In genomic region chr16:86984975-86985655, GRCh38 we compare ENCODE assay signal across 20 cellular contexts.
DNase-seq lines count a peak whose midpoint lies in the region; ATAC-seq and TF ChIP-seq lines count a peak whose summit lies in the region.
"Had no signal": no experiment of that assay in that cellular context is flagged by ENCODE, and none has a peak within 500 bp of the region (broad histone marks: within the 10 kb centered on the region; RNA-seq: fewer than 3 reads in every experiment).

No MANE protein-coding gene starts in this region.

- TF ChIP-seq CTCF in WTC11 (IDR thresholded peaks at IDR 0.05) (no peak), right atrium auricular region (IDR thresholded peaks at IDR 0.05) (no peak), neural progenitor cell (IDR thresholded peaks at IDR 0.05) (no peak)

- H3K27ac Mint-ChIP-seq in WTC11, result no peak overlapping the region
- H3K27ac Mint-ChIP-seq in neural progenitor cell, result no peak overlapping the region
- H3K27ac Mint-ChIP-seq: memory B cell; T-helper 2 cell treated with Interferon-gamma antibody and Interleukin-4, amounts not matched to agents 5 μg/mL and 100 μg/mL, for 36 hours had no signal

- no peaks in the 10 kb centered on the region for H3K36me3 Mint-ChIP-seq in WTC11
- no peaks in the 10 kb centered on the region for H3K36me3 Mint-ChIP-seq in neural progenitor cell
- H3K36me3 Mint-ChIP-seq: memory B cell had no signal

- H3K4me2 ChIP-seq in neural progenitor cell (no peak overlapping the region), Karpas-422 (ENCODE audit: low read depth, low read length, poor library complexity, severe bottlenecking) (no peak overlapping the region)

- H3K4me1 Mint-ChIP-seq in WTC11 (peaks cover 8% of the 10 kb centered on the region), neural progenitor cell (peaks cover 13% of the 10 kb centered on the region)
- H3K4me1 Mint-ChIP-seq: memory B cell had no signal

- H2AFZ ChIP-seq in neural progenitor cell (replicated peaks) (no peak overlapping the region), Karpas-422 (ENCODE audit: low read length) (no peak overlapping the region)

- H3K4me3 Mint-ChIP-seq in WTC11 (no peak overlapping the region), neural progenitor cell (no peak overlapping the region)
- H3K4me3 Mint-ChIP-seq: memory B cell; T-helper 2 cell treated with Interferon-gamma antibody and Interleukin-4, amounts not matched to agents 5 μg/mL and 100 μg/mL, for 36 hours had no signal

- H3K36me3 ChIP-seq in right atrium auricular region (no peaks in the 10 kb centered on the region), neural progenitor cell (no peaks in the 10 kb centered on the region), Karpas-422 (ENCODE audit: insufficient read depth, low read length) (no peaks in the 10 kb centered on the region)
- H3K36me3 ChIP-seq: colonic mucosa, gastrocnemius medialis, stomach, vagina had no signal

- H3K79me2 ChIP-seq in neural progenitor cell (ENCODE audit: low read depth) (no peaks in the 10 kb centered on the region), Karpas-422 (ENCODE audit: low read length) (no peaks in the 10 kb centered on the region)

- ATAC-seq in WTC11 (peak; percentile 70), GM18861 (IDR thresholded peaks at IDR 0.05; ENCODE audit: unreplicated experiment) (no peak), GM19328 (IDR thresholded peaks at IDR 0.05; ENCODE audit: unreplicated experiment) (no peak)
- ATAC-seq: gastrocnemius medialis had no signal

- H4K20me1 ChIP-seq in neural progenitor cell (ENCODE audit: low read depth), result no peaks in the 10 kb centered on the region
- H4K20me1 ChIP-seq in Karpas-422 (ENCODE audit: insufficient read depth, low read depth, low read length), result no peaks in the 10 kb centered on the region

- H3K9me3 Mint-ChIP-seq in WTC11, result no peaks in the 10 kb centered on the region
- H3K9me3 Mint-ChIP-seq in neural progenitor cell, result peaks cover 2% of the 10 kb centered on the region
- H3K9me3 Mint-ChIP-seq: T-helper 2 cell treated with Interferon-gamma antibody and Interleukin-4, amounts not matched to agents 5 μg/mL and 100 μg/mL, for 36 hours had no signal

- H3K27me3 Mint-ChIP-seq in WTC11 (ENCODE audit: low read depth), result no peaks in the 10 kb centered on the region
- H3K27me3 Mint-ChIP-seq in neural progenitor cell (ENCODE audit: insufficient read depth, low read depth), result peaks cover 23% of the 10 kb centered on the region

- H3K4me1 ChIP-seq in right atrium auricular region, result peaks cover 0 to 14% of the 10 kb centered on the region in 2 donors
- peaks cover 17% of the 10 kb centered on the region for H3K4me1 ChIP-seq in neural progenitor cell
- no peaks in the 10 kb centered on the region for H3K4me1 ChIP-seq in Karpas-422 (ENCODE audit: low read length)
- H3K4me1 ChIP-seq: colonic mucosa, gastrocnemius medialis, stomach, vagina had no signal

- H3K9me3 ChIP-seq in right atrium auricular region (no peaks in the 10 kb centered on the region), neural progenitor cell (ENCODE audit: low read depth) (no peaks in the 10 kb centered on the region), Karpas-422 (ENCODE audit: low read length) (no peaks in the 10 kb centered on the region)
- H3K9me3 ChIP-seq: colonic mucosa, gastrocnemius medialis, stomach, vagina had no signal

- CTCF ChIA-PET in WTC11 (lab: Charles Lee), result interaction anchor here (0.7 to 1.7 kb wide), 5 partner anchors 32 to 111 kb away, joined by 3 to 9 read pairs (median 5); no protein-coding TSS in a partner anchor

- no peaks in the 10 kb centered on the region for H3K9me2 ChIP-seq in Karpas-422 (replicated peaks; ENCODE audit: insufficient read depth, low read length)

- no peak overlapping the region for H3K4me3 ChIP-seq in right atrium auricular region
- H3K4me3 ChIP-seq in neural progenitor cell, result no peak overlapping the region
- H3K4me3 ChIP-seq in Karpas-422 (ENCODE audit: low read length), result no peak overlapping the region
- H3K4me3 ChIP-seq: colonic mucosa, gastrocnemius medialis, stomach, vagina had no signal

- H3F3A ChIP-seq in neural progenitor cell (ENCODE audit: low read depth), result peaks cover 10% of the 10 kb centered on the region

- DNase-seq in EH (ENCODE audit: low read depth) (peak; percentile 70), WTC11 (ENCODE audit: low spot score) (peak; percentile 33), right atrium auricular region (ENCODE audit: low spot score) (no peak), neural progenitor cell (ENCODE audit: low spot score) (peak; percentile 65), Karpas-422 (no peak)
- no peak for DNase-seq in activated CD8-positive, alpha-beta memory T cell treated with anti-CD3 and anti-CD28 coated beads, Interleukin-2, amount 50 U/mL, for 48 hours
- DNase-seq: activated CD4-positive, alpha-beta T cell treated with anti-CD3 and anti-CD28 coated beads for 1 hour; activated gamma-delta T cell treated with Interleukin-2 at 50 U/mL for 16 hours; colonic mucosa; gastrocnemius medialis; MM.1S; NCI-H1930; NCI-H510A; SIG-M5; stomach had no signal

- H3K27ac ChIP-seq in right atrium auricular region (peak overlapping the region; percentile 44 to 63), neural progenitor cell (no peak overlapping the region), Karpas-422 (ENCODE audit: low read length) (no peak overlapping the region)
- H3K27ac ChIP-seq: colonic mucosa, gastrocnemius medialis, stomach, vagina had no signal

- POLR2A ChIA-PET in WTC11 (lab: Charles Lee), result no interaction called here

- H3K9ac ChIP-seq in neural progenitor cell (no peak overlapping the region), Karpas-422 (ENCODE audit: low read length) (no peak overlapping the region)

- H3K27me3 ChIP-seq in right atrium auricular region, result no peaks in the 10 kb centered on the region
- no peaks in the 10 kb centered on the region for H3K27me3 ChIP-seq in neural progenitor cell
- H3K27me3 ChIP-seq in Karpas-422 (ENCODE audit: low read length), result no peaks in the 10 kb centered on the region
- H3K27me3 ChIP-seq: colonic mucosa, vagina had no signal

TF ChIP-seq in WTC11, 78 proteins besides CTCF, POLR2A, EP300 and RAD21:
- TF ChIP-seq ATF2 (CRISPR knock-in tag; IDR thresholded peaks at IDR 0.05; ENCODE audit: borderline replicate concordance, low read depth) (no peak), ZNF423 (CRISPR knock-in tag; IDR thresholded peaks at IDR 0.05) (0 out of 2 replicates have a peak, but pooled peaks have one; percentile 31), TEAD1 (CRISPR knock-in tag; IDR thresholded peaks at IDR 0.05) (peak; percentile 48; the same call in 1 of the 2 replicates)

Comparison
In these comparisons a context has a peak if more than half of its experiments do, and no peak if none do; other contexts are left out.
1. DNase-seq: peak in EH (single experiment), WTC11 (single experiment) and neural progenitor cell (single experiment); none in right atrium auricular region (single experiment), Karpas-422 (single experiment) and activated CD8-positive, alpha-beta memory T cell treated with anti-CD3 and anti-CD28 coated beads, Interleukin-2, amount 50 U/mL, for 48 hours (single experiment).
2. H3K27ac ChIP-seq: peak in right atrium auricular region (2 of 2); none in neural progenitor cell (single experiment) and Karpas-422 (single experiment).